In genomic region chr13:20565120-20565736, GRCh38 we compare ENCODE assay signal across 1 cellular context.
TF ChIP-seq lines count a peak whose summit lies in the region.

No MANE protein-coding gene starts in this region.

TF ChIP-seq in H1, 55 proteins besides CTCF, POLR2A, EP300 and RAD21:
- TF ChIP-seq GABPA (IDR thresholded peaks at IDR 0.05; ENCODE audit: borderline replicate concordance, insufficient read depth, low read length) (no peak), TAF7 (optimal IDR thresholded peaks at IDR 0.05; ENCODE audit: borderline replicate concordance, low read depth, low read length) (no peak), CTBP2 (IDR thresholded peaks at IDR 0.05; ENCODE audit: borderline replicate concordance, insufficient read depth, insufficient read length, low read length) (no peak), SIX5 (IDR thresholded peaks at IDR 0.05; ENCODE audit: low read depth, low read length) (no peak), MAX (IDR thresholded peaks at IDR 0.05) (no peak), TEAD4 (IDR thresholded peaks at IDR 0.05; ENCODE audit: low read depth, low read length) (no peak), CHD7 (IDR thresholded peaks at IDR 0.05; ENCODE audit: insufficient replicate concordance, low read length) (no peak), RXRA (IDR thresholded peaks at IDR 0.05; ENCODE audit: insufficient read depth, low read depth, low read length) (no peak), TBP (IDR thresholded peaks at IDR 0.05; ENCODE audit: low read depth, low read length) (no peak), CHD1 (IDR thresholded peaks at IDR 0.05; ENCODE audit: low read depth, low read length) (no peak), EZH2 (IDR thresholded peaks at IDR 0.05; ENCODE audit: low read depth, low read length, severe bottlenecking) (no peak), KDM1A (IDR thresholded peaks at IDR 0.05; ENCODE audit: borderline replicate concordance, low read length) (no peak), CHD2 (IDR thresholded peaks at IDR 0.05; ENCODE audit: low read length) (no peak)
